8 cellular contexts compared by ENCODE assay signal in genomic region chr19:34733266-34733825, GRCh38. TPM values are rescaled to one million over a fixed set of nuclear protein-coding genes. Genes with fewer than 3 reads are reported as not detected.
A peak's percentile ranks its signal among the peaks of the same experiment; 100 is the strongest.
DNase-seq lines count a peak whose midpoint lies in the region; ATAC-seq and TF ChIP-seq lines count a peak whose summit lies in the region.

No MANE protein-coding gene starts in this region.

- 0% methylated on average over 16 of the region's 16 CpGs for WGBS in heart right ventricle, 2 donors

- in situ Hi-C loops in gastrocnemius medialis (cut with MboI; ENCODE audit: low sequenced_read_pairs in 4 of 4) = loop anchor here in 1 of 4 donors (10.0 kb wide), 1 partner anchor 59 kb away; the partner anchor contains the start of genes SCGB2B2 and ZNF302

- H3K27ac ChIP-seq in heart right ventricle (peak overlapping the region; percentile 91 to 100 (median 98)), gastrocnemius medialis (peak overlapping the region; percentile 96 to 100 (median 98))

- peaks cover 21% of the 10 kb centered on the region for H3K36me3 Mint-ChIP-seq in activated CD4-positive, alpha-beta memory T cell treated with anti-CD3 and anti-CD28 coated beads for 36 hours

- peaks cover 5% of the 10 kb centered on the region for H3K27me3 Mint-ChIP-seq in activated CD4-positive, alpha-beta memory T cell treated with anti-CD3 and anti-CD28 coated beads for 36 hours

- DNase-seq in NCI-H1092 (lab: John Stamatoyannopoulos, UW) (peak; percentile 40), NCI-H1092 treated with DMSO at 0.1 percent for 48 hours (lab: John Stamatoyannopoulos, UW) (no peak), heart right ventricle (peak in 1 of 2 donors; percentile 69), gastrocnemius medialis (peak in 1 of 2 donors; percentile 57)
- no peak for DNase-seq in Jurkat, Clone E6-1 (ENCODE audit: low read depth, low spot score)
- DNase-seq in activated CD4-positive, alpha-beta memory T cell treated with anti-CD3 and anti-CD28 coated beads for 36 hours = no peak

- H3K9me3 Mint-ChIP-seq in activated CD4-positive, alpha-beta memory T cell treated with anti-CD3 and anti-CD28 coated beads for 36 hours = peaks cover 5% of the 10 kb centered on the region

- peak overlapping the region; percentile 86 for H3K4me3 Mint-ChIP-seq in activated CD4-positive, alpha-beta memory T cell treated with anti-CD3 and anti-CD28 coated beads for 36 hours

- intact Hi-C loops in activated CD4-positive, alpha-beta memory T cell treated with anti-CD3 and anti-CD28 coated beads for 36 hours (cut with micrococcal nuclease) = loop anchor here (1.0 to 5.0 kb wide), 3 partner anchors 40 to 269 kb away; partner anchors contain the start of genes GRAMD1A, SCGB2B2, ZNF302 and ZNF599
- intact Hi-C loops in heart right ventricle (cut with DNase I) = loop anchor here in 5 of 10 donors (2.0 to 5.0 kb wide), 3 partner anchors 39 to 193 kb away; partner anchors contain the start of genes SCGB2B2 (in 4 of the 5), ZNF302 (in 4 of the 5), ZNF599 (in 2 of the 5) and ZNF30 (in 1 of the 5)
- intact Hi-C loops in gastrocnemius medialis (cut with DNase I; ENCODE audit: low total_unique reads) = no loop called here

- H3K36me3 ChIP-seq in heart right ventricle (peaks cover 0 to 32% (median 23%) of the 10 kb centered on the region in 9 donors), gastrocnemius medialis (peaks cover 0 to 30% of the 10 kb centered on the region in 2 donors)

- TF ChIP-seq CTCF in heart right ventricle (IDR thresholded peaks at IDR 0.05) (no peak), gastrocnemius medialis (IDR thresholded peaks at IDR 0.05 in 4 of 5, conservative IDR thresholded peaks at IDR 0.05 in 1 of 5) (no peak)

- ATAC-seq in GM21529 (IDR thresholded peaks at IDR 0.05; ENCODE audit: unreplicated experiment) (peak; percentile 17), heart right ventricle (peak; percentile 10 to 49 (median 36)), gastrocnemius medialis (peak; percentile 35 to 46), GM18867 (IDR thresholded peaks at IDR 0.05; ENCODE audit: unreplicated experiment) (no peak)

- H3K4me1 ChIP-seq in heart right ventricle (peaks cover 2 to 48% (median 26%) of the 10 kb centered on the region in 9 donors), gastrocnemius medialis (peaks cover 30 to 34% of the 10 kb centered on the region in 2 donors)

- H3K27ac Mint-ChIP-seq in activated CD4-positive, alpha-beta memory T cell treated with anti-CD3 and anti-CD28 coated beads for 36 hours = peak overlapping the region; percentile 97

- peaks cover 19% of the 10 kb centered on the region for H3K4me1 Mint-ChIP-seq in activated CD4-positive, alpha-beta memory T cell treated with anti-CD3 and anti-CD28 coated beads for 36 hours (ENCODE audit: low read depth)

- H3K27me3 ChIP-seq in heart right ventricle (no peaks in the 10 kb centered on the region), gastrocnemius medialis (no peaks in the 10 kb centered on the region)

- CTCF ChIA-PET in activated CD4-positive, alpha-beta memory T cell treated with anti-CD3 and anti-CD28 coated beads for 36 hours (lab: Charles Lee) = interaction anchor here (1.2 kb wide), 1 partner anchor 20 kb away, joined by 3 read pairs; no protein-coding TSS in a partner anchor

- TF ChIP-seq POLR2A in gastrocnemius medialis (IDR thresholded peaks at IDR 0.05) = peak; percentile 45 to 72

- H3K9me3 ChIP-seq in heart right ventricle (peaks cover 0 to 30% (median 4%) of the 10 kb centered on the region in 11 donors), gastrocnemius medialis (no peaks in the 10 kb centered on the region)

- POLR2A ChIA-PET in activated CD4-positive, alpha-beta memory T cell treated with anti-CD3 and anti-CD28 coated beads for 36 hours (lab: Charles Lee) = interaction anchor here (1.0 to 2.6 kb wide), 3 partner anchors 39 to 126 kb away, joined by 3 to 13 read pairs (median 4); partner anchors contain the start of genes SCGB2B2, ZNF302 and ZNF599

- H3K4me3 ChIP-seq in Jurkat, Clone E6-1 (ENCODE audit: low read length) = peak overlapping the region; percentile 64
- peak overlapping the region; percentile 45 to 93 (median 81) for H3K4me3 ChIP-seq in heart right ventricle
- H3K4me3 ChIP-seq in gastrocnemius medialis = peak overlapping the region; percentile 77 to 98 (median 86)

RNA-seq across cellular contexts. Expression of gene ZNF181, which starts 0.7 kb away (rescaled TPM):
- polyA plus RNA-seq in Jurkat, Clone E6-1 (2012; ENCODE audit: insufficient read depth, insufficient read length) = 11.2 TPM
- total RNA-seq in activated CD4-positive, alpha-beta memory T cell treated with anti-CD3 and anti-CD28 coated beads for 36 hours = 1 to 10 TPM; 4.2 to 4.6 TPM
- total RNA-seq in heart right ventricle = 10 to 100 TPM; 16.4 to 27.6 (median 19.2) TPM
- 1 to 10 TPM; 6.2 to 8.5 TPM for polyA plus RNA-seq in heart right ventricle
- 10 to 100 TPM; 27.3 to 77.9 (median 49.3) TPM for total RNA-seq in gastrocnemius medialis

RNA-seq across cellular contexts. Expression of gene ZNF599, which starts 39.7 kb away (rescaled TPM):
- 4.5 TPM for polyA plus RNA-seq in Jurkat, Clone E6-1 (2012; ENCODE audit: insufficient read depth, insufficient read length)
- 1 to 10 TPM; 3.2 to 3.7 TPM for total RNA-seq in activated CD4-positive, alpha-beta memory T cell treated with anti-CD3 and anti-CD28 coated beads for 36 hours
- total RNA-seq in heart right ventricle (1 to 10 TPM; 2.6 to 5.0 (median 3.5) TPM), gastrocnemius medialis (1 to 10 TPM; 1.2 to 6.3 (median 2.4) TPM)
- 1 to 10 TPM; 3.0 to 4.3 TPM for polyA plus RNA-seq in heart right ventricle

RNA-seq across cellular contexts. Expression of gene ZNF302, which starts 55.9 kb away (rescaled TPM):
- 8.9 TPM for polyA plus RNA-seq in Jurkat, Clone E6-1 (2012; ENCODE audit: insufficient read depth, insufficient read length)
- 10 to 100 TPM; 16.5 to 16.6 TPM for total RNA-seq in activated CD4-positive, alpha-beta memory T cell treated with anti-CD3 and anti-CD28 coated beads for 36 hours
- total RNA-seq in heart right ventricle (10 to 100 TPM; 29.1 to 42.5 (median 32.6) TPM), gastrocnemius medialis (10 to 100 TPM; 14.9 to 43.2 (median 28.2) TPM)
- polyA plus RNA-seq in heart right ventricle = 10 to 100 TPM; 20.4 to 41.1 TPM

RNA-seq across cellular contexts. Expression of gene SCGB2B2, which starts 56.4 kb away (rescaled TPM):
- not detected for polyA plus RNA-seq in Jurkat, Clone E6-1 (2012; ENCODE audit: insufficient read depth, insufficient read length)
- total RNA-seq in activated CD4-positive, alpha-beta memory T cell treated with anti-CD3 and anti-CD28 coated beads for 36 hours = under 1 TPM; 0.38 to 0.46 TPM
- total RNA-seq in heart right ventricle (under 1 TPM; 0.12 to 0.94 (median 0.71) TPM), gastrocnemius medialis (1 to 10 TPM in 1 of 4 donors, under 1 TPM in 2, not detected in 1; 0.20 to 1.1 (median 0.20) TPM)
- under 1 TPM; 0.06 to 0.66 TPM for polyA plus RNA-seq in heart right ventricle
